2 cellular contexts compared by ENCODE assay signal in the genomic region with DNA sequence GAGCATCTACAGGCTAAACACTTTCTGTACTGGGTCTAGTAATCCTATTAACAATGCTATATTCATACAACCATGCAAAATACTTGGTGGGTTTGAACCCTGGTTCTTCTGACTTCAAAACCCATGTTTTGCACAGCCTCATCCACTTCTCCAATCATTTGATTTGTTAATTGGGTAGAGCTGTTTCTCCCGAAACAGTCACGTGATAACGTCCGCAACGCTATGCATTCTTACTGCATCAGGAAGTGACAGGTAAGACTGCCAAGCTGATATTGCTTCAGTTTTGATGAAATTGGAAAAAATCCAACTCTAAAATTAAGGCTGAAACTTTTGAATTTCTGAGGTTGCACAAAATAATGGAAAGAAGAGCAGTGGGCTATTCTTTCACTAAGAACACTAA.
TF ChIP-seq lines count a peak whose summit lies in the region.

No MANE protein-coding gene starts in this region.

TF ChIP-seq in HepG2, 621 proteins besides CTCF, POLR2A, EP300 and RAD21 (continued from another document):
- TF ChIP-seq JUN (CRISPR knock-in tag; IDR thresholded peaks at IDR 0.05) (no peak), ZBTB33 (CRISPR knock-in tag; IDR thresholded peaks at IDR 0.05) (no peak), HMGA1 (CRISPR knock-in tag; conservative IDR thresholded peaks at IDR 0.05) (no peak), RAD51 (IDR thresholded peaks at IDR 0.05; ENCODE audit: borderline replicate concordance) (peak; percentile 87), RNF2 (conservative IDR thresholded peaks at IDR 0.05; ENCODE audit: low read depth) (no peak), ATF1 (CRISPR knock-in tag; IDR thresholded peaks at IDR 0.05) (no peak), ZNF83 (CRISPR knock-in tag; IDR thresholded peaks at IDR 0.05; ENCODE audit: borderline replicate concordance) (no peak), ZBTB21 (CRISPR knock-in tag; IDR thresholded peaks at IDR 0.05) (no peak), USF2 (IDR thresholded peaks at IDR 0.05; ENCODE audit: low read depth, low read length) (peak; percentile 69), USF2 (CRISPR knock-in tag; IDR thresholded peaks at IDR 0.05; ENCODE audit: borderline replicate concordance) (no peak), ZNF619 (CRISPR knock-in tag; IDR thresholded peaks at IDR 0.05) (no peak), ZNF30 (CRISPR knock-in tag; IDR thresholded peaks at IDR 0.05) (no peak), POGZ (CRISPR knock-in tag; IDR thresholded peaks at IDR 0.05) (no peak), KAT7 (CRISPR knock-in tag; IDR thresholded peaks at IDR 0.05; ENCODE audit: borderline replicate concordance) (no peak), TBX2 (CRISPR knock-in tag; IDR thresholded peaks at IDR 0.05; ENCODE audit: borderline replicate concordance) (no peak)
- TF ChIP-seq, protein P1, sequence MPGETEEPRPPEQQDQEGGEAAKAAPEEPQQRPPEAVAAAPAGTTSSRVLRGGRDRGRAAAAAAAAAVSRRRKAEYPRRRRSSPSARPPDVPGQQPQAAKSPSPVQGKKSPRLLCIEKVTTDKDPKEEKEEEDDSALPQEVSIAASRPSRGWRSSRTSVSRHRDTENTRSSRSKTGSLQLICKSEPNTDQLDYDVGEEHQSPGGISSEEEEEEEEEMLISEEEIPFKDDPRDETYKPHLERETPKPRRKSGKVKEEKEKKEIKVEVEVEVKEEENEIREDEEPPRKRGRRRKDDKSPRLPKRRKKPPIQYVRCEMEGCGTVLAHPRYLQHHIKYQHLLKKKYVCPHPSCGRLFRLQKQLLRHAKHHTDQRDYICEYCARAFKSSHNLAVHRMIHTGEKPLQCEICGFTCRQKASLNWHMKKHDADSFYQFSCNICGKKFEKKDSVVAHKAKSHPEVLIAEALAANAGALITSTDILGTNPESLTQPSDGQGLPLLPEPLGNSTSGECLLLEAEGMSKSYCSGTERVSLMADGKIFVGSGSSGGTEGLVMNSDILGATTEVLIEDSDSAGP (CRISPR knock-in tag; IDR thresholded peaks at IDR 0.05; ENCODE audit: borderline replicate concordance): no peak

TF ChIP-seq in WTC11, 78 proteins besides CTCF, POLR2A, EP300 and RAD21:
- TF ChIP-seq, protein P2, sequence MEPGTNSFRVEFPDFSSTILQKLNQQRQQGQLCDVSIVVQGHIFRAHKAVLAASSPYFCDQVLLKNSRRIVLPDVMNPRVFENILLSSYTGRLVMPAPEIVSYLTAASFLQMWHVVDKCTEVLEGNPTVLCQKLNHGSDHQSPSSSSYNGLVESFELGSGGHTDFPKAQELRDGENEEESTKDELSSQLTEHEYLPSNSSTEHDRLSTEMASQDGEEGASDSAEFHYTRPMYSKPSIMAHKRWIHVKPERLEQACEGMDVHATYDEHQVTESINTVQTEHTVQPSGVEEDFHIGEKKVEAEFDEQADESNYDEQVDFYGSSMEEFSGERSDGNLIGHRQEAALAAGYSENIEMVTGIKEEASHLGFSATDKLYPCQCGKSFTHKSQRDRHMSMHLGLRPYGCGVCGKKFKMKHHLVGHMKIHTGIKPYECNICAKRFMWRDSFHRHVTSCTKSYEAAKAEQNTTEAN (CRISPR knock-in tag; IDR thresholded peaks at IDR 0.05): no peak
- TF ChIP-seq RELA (CRISPR knock-in tag; IDR thresholded peaks at IDR 0.05; ENCODE audit: borderline replicate concordance) (no peak), ZNF219 (CRISPR knock-in tag; IDR thresholded peaks at IDR 0.05; ENCODE audit: borderline replicate concordance) (no peak), AFF4 (CRISPR knock-in tag; IDR thresholded peaks at IDR 0.05; ENCODE audit: borderline replicate concordance) (no peak)
- TF ChIP-seq, protein P3, sequence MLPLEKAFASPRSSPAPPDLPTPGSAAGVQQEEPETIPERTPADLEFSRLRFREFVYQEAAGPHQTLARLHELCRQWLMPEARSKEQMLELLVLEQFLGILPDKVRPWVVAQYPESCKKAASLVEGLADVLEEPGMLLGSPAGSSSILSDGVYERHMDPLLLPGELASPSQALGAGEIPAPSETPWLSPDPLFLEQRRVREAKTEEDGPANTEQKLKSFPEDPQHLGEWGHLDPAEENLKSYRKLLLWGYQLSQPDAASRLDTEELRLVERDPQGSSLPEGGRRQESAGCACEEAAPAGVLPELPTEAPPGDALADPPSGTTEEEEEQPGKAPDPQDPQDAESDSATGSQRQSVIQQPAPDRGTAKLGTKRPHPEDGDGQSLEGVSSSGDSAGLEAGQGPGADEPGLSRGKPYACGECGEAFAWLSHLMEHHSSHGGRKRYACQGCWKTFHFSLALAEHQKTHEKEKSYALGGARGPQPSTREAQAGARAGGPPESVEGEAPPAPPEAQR (CRISPR knock-in tag; IDR thresholded peaks at IDR 0.05): no peak
